ENCODE assay signal across 13 cellular contexts in the genomic region with DNA sequence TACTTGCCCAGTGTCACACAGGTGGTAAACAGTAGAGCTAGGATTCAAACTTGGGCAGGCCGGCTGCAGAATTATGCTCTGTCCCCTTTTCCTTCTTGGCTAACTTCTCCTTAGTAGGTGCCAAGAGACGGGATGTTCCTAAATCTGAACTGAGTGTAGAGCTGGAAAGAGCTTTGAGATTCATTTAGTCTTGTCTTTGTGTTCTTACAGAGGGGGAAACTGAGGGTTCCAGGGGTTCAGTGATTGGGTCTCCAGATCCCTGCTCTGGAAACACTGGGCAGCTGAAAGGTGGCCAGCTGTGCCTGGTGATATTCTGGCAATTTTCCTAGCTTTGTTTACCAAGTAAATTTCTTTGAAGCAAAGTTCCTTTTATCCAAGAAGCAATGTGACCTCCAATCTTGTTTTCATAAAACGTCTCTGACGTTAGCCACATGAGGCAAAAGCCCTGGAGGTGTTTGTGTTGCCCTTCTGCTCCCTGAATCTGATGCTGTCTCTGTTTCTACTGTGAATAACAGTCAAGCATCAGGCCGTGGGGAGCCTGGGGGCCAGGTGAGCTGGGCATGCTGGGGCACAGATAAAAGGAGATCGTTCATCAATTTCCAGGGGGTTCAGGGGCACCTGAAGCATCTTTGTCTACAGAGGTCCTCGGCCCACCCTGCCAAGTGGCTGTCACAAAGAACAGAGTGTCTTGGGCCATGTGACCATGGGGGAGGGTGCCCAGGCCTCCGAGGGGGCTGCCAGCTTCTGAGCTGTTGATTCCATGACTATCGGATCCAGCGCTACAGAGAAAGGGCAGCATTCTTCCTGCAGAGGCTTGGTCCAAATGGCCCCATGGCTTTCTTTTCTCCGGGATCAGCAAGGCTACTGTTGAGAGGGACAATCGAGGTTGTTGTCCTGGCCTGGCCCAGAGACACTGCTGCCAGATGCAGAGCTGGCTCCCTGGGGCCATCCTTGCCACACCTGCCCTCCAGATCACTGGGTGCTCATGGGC.
DNase-seq lines count a peak whose midpoint lies in the region; ATAC-seq and TF ChIP-seq lines count a peak whose summit lies in the region.
"Had no signal": no experiment of that assay in that cellular context is flagged by ENCODE, and none has a peak within 500 bp of the region (broad histone marks: within the 10 kb centered on the region; RNA-seq: fewer than 3 reads in every experiment).

No MANE protein-coding gene starts in this region.

- DNase-seq in C1 segment of cervical spinal cord (lab: John Stamatoyannopoulos, UW) (peak in 13 of 14 donors; percentile 26 to 91 (median 83)), right cardiac atrium (peak in 2 of 3 donors; percentile 58 to 63), neural progenitor cell (ENCODE audit: low spot score) (no peak), T1000 (lab: John Stamatoyannopoulos, UW) (no peak)
- no peak for DNase-seq in activated CD8-positive, alpha-beta memory T cell treated with anti-CD3 and anti-CD28 coated beads, Interleukin-2, amount 50 U/mL, for 4 hours
- DNase-seq: activated CD4-positive, CD25-positive, alpha-beta regulatory T cell; activated effector memory CD4-positive, alpha-beta T cell treated with Interleukin-2 at 50 U/mL for 16 hours had no signal

- H3K4me1 Mint-ChIP-seq in neural progenitor cell = peaks cover 16% of the 10 kb centered on the region

- no peak overlapping the region for H3K4me3 Mint-ChIP-seq in neural progenitor cell
- H3K4me3 Mint-ChIP-seq: memory B cell; stimulated activated memory B cell treated with anti-CD40 and anti-IgM and Interleukin-4, amounts not matched to agents 10 μg/mL and 1 μg/mL and 100 μg/mL, for 72 hours had no signal

- H3K27me3 ChIP-seq in right cardiac atrium (ENCODE audit: control insufficient read depth, insufficient read depth) = no peaks in the 10 kb centered on the region
- H3K27me3 ChIP-seq in rectal smooth muscle tissue (ENCODE audit: control insufficient read depth, insufficient read depth, low read length) = no peaks in the 10 kb centered on the region
- H3K27me3 ChIP-seq in neural progenitor cell = peaks cover 17% of the 10 kb centered on the region

- H3F3A ChIP-seq in neural progenitor cell (ENCODE audit: low read depth) = peaks cover 5% of the 10 kb centered on the region

- no peaks in the 10 kb centered on the region for H4K20me1 ChIP-seq in neural progenitor cell (ENCODE audit: low read depth)

- intact Hi-C loops in right cardiac atrium (cut with DNase I) = loop anchor here in 1 of 4 donors (10.0 kb wide), 1 partner anchor 286 kb away; the partner anchor contains the start of gene ZSWIM6

- 66% methylated on average over 12 of the region's 12 CpGs for WGBS in right cardiac atrium

- H3K9me3 ChIP-seq in right cardiac atrium (ENCODE audit: control insufficient read depth, low read length) (no peaks in the 10 kb centered on the region), neural progenitor cell (ENCODE audit: low read depth) (no peaks in the 10 kb centered on the region)

- H3K27ac ChIP-seq in angular gyrus (ENCODE audit: low read depth, low read length) (peak overlapping the region; percentile 88), right cardiac atrium (ENCODE audit: low read length) (no peak overlapping the region), rectal smooth muscle tissue (ENCODE audit: low read depth, low read length) (peak overlapping the region; percentile 40), neural progenitor cell (no peak overlapping the region)

- H3K9me3 Mint-ChIP-seq in neural progenitor cell = peaks cover 2% of the 10 kb centered on the region
- H3K9me3 Mint-ChIP-seq: memory B cell; stimulated activated memory B cell treated with anti-CD40 and anti-IgM and Interleukin-4, amounts not matched to agents 10 μg/mL and 1 μg/mL and 100 μg/mL, for 72 hours had no signal

- H3K36me3 ChIP-seq in rectal smooth muscle tissue (ENCODE audit: control insufficient read depth, insufficient read depth, low read length) (no peaks in the 10 kb centered on the region), neural progenitor cell (no peaks in the 10 kb centered on the region)

- no peak overlapping the region for H3K4me3 ChIP-seq in right cardiac atrium (ENCODE audit: low read length)
- no peak overlapping the region for H3K4me3 ChIP-seq in rectal smooth muscle tissue (ENCODE audit: low read length)
- no peak overlapping the region for H3K4me3 ChIP-seq in neural progenitor cell
- H3K4me3 ChIP-seq: smooth muscle cell had no signal

- H2AFZ ChIP-seq in neural progenitor cell (replicated peaks) = no peak overlapping the region

- no peaks in the 10 kb centered on the region for H3K79me2 ChIP-seq in neural progenitor cell (ENCODE audit: low read depth)

- H3K27me3 Mint-ChIP-seq in neural progenitor cell (ENCODE audit: insufficient read depth, low read depth) = peaks cover 4% of the 10 kb centered on the region

- H3K36me3 Mint-ChIP-seq in neural progenitor cell = no peaks in the 10 kb centered on the region
- H3K36me3 Mint-ChIP-seq: memory B cell; stimulated activated memory B cell treated with anti-CD40 and anti-IgM and Interleukin-4, amounts not matched to agents 10 μg/mL and 1 μg/mL and 100 μg/mL, for 72 hours had no signal

- H3K27ac Mint-ChIP-seq in neural progenitor cell = no peak overlapping the region
- H3K27ac Mint-ChIP-seq: memory B cell; stimulated activated memory B cell treated with anti-CD40 and anti-IgM and Interleukin-4, amounts not matched to agents 10 μg/mL and 1 μg/mL and 100 μg/mL, for 72 hours had no signal

- no peak overlapping the region for H3K4me2 ChIP-seq in neural progenitor cell
- H3K4me2 ChIP-seq: smooth muscle cell had no signal

- H3K9ac ChIP-seq in rectal smooth muscle tissue (ENCODE audit: low read length) = no peak overlapping the region
- H3K9ac ChIP-seq in neural progenitor cell = no peak overlapping the region

- peaks cover 12% of the 10 kb centered on the region for H3K4me1 ChIP-seq in right cardiac atrium (ENCODE audit: control insufficient read depth, insufficient read depth, low read length)
- peaks cover 10% of the 10 kb centered on the region for H3K4me1 ChIP-seq in rectal smooth muscle tissue (ENCODE audit: control insufficient read depth, insufficient read depth, low read length)
- H3K4me1 ChIP-seq in neural progenitor cell = peaks cover 11% of the 10 kb centered on the region

- TF ChIP-seq CTCF in neural progenitor cell (IDR thresholded peaks at IDR 0.05) = no peak

- ATAC-seq in right cardiac atrium (peak in 1 of 2 donors; percentile 61), GM21576 (IDR thresholded peaks at IDR 0.05; ENCODE audit: unreplicated experiment) (no peak)
- ATAC-seq: stimulated activated memory B cell treated with anti-CD40 and anti-IgM and Interleukin-4, amounts not matched to agents 10 μg/mL and 1 μg/mL and 100 μg/mL, for 72 hours had no signal

Comparison
In these comparisons a context has a peak if more than half of its experiments do, and no peak if none do; other contexts are left out.
1. DNase-seq: peak in C1 segment of cervical spinal cord (13 of 14) and right cardiac atrium (2 of 3); none in neural progenitor cell (single experiment), T1000 (single experiment) and activated CD8-positive, alpha-beta memory T cell treated with anti-CD3 and anti-CD28 coated beads, Interleukin-2, amount 50 U/mL, for 4 hours (single experiment).
2. H3K27ac ChIP-seq: peak in angular gyrus (single experiment) and rectal smooth muscle tissue (single experiment); none in right cardiac atrium (single experiment) and neural progenitor cell (single experiment).